Comparison of ENCODE assay signal across 17 cellular contexts in the genomic region with DNA sequence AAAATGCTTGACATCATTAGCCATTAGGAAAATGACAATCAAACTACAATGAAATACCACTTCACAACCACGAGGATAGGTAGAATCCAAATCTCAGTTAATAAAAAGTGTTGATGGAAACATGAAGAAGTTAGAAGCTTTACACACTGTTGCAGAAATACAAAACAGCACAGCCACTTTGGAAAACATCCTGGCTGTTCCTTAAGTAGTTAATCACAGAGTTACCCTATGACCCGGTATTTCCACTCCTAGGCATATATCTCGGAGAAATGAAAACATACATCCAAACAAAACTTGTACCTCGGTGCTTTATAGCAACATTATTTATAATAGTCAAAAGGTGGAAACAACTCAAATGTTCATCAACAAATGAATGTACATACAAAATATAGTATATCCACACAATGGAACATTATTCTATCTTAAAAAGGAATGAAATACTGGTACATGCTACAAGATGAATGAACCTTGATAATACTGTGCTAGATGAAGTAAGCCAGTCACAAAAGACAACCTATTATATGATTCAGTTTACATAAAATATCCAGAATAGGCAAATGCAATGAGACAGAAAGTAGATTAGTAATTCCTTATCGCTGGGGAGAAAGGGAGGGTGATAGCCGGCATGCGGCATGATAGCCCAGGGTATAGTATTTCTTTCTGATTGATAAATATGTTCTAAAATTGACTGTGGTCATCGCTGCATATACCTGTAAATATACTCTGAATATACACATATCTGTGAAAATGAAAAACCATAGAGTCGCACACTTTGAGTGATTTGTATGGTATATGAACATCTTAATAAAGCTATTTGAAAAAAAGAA. TPM values are rescaled to one million over a fixed set of nuclear protein-coding genes. Genes with fewer than 3 reads are reported as not detected.
A peak's percentile ranks its signal among the peaks of the same experiment; 100 is the strongest.
DNase-seq lines count a peak whose midpoint lies in the region; ATAC-seq lines count a peak whose summit lies in the region.
"Had no signal": no experiment of that assay in that cellular context is flagged by ENCODE, and none has a peak within 500 bp of the region (broad histone marks: within the 10 kb centered on the region; RNA-seq: fewer than 3 reads in every experiment).

No MANE protein-coding gene starts in this region.

- H3K9ac ChIP-seq in HUES64 (ENCODE audit: low read depth, low read length) = no peak overlapping the region

- peaks cover 9% of the 10 kb centered on the region; the same call in 1 of the 2 replicates for H3K36me3 ChIP-seq in HUES64 (ENCODE audit: insufficient read depth, low read length)
- H3K36me3 ChIP-seq: ascending aorta, sigmoid colon, vagina had no signal

- H3K4me3 ChIP-seq in HUES64 (ENCODE audit: low read length) = peak overlapping the region; percentile 80
- 0 out of 2 replicates have a peak overlapping the region, but pooled peaks have one; percentile 12 for H3K4me3 ChIP-seq in iPS-18c (ENCODE audit: insufficient read depth, low read depth, low read length)
- H3K4me3 ChIP-seq: ascending aorta, mucosa of descending colon, sigmoid colon, vagina had no signal

- peaks cover 13% of the 10 kb centered on the region for H3K9me3 ChIP-seq in HUES64 (ENCODE audit: insufficient read depth, low read depth, low read length)
- no peaks in the 10 kb centered on the region for H3K9me3 ChIP-seq in iPS-18c (ENCODE audit: control insufficient read depth, insufficient read depth, low read length)
- H3K9me3 ChIP-seq: ascending aorta, vagina had no signal

- peaks cover 14% of the 10 kb centered on the region for H3K4me1 ChIP-seq in HUES64 (ENCODE audit: insufficient read depth, low read length)
- H3K4me1 ChIP-seq: ascending aorta had no signal

- peaks cover 8% of the 10 kb centered on the region; the same call in 1 of the 2 replicates for H3K27me3 ChIP-seq in HUES64 (ENCODE audit: insufficient read depth, low read length)
- H3K27me3 ChIP-seq: ascending aorta, sigmoid colon, vagina had no signal

- no peak overlapping the region for H3K27ac ChIP-seq in HUES64 (ENCODE audit: low read depth, low read length)
- H3K27ac ChIP-seq: ascending aorta, sigmoid colon, vagina had no signal

- WGBS in HUES64 = 91% methylated on average over 6 of the region's 9 CpGs

- no peak for ATAC-seq in GM18517 (IDR thresholded peaks at IDR 0.05; ENCODE audit: unreplicated experiment)
- ATAC-seq: mucosa of descending colon had no signal

- DNase-seq in NCI-H345 treated with DMSO at 0.1 percent for 48 hours (lab: John Stamatoyannopoulos, UW; ENCODE audit: unreplicated experiment) (peak; percentile 20), NCI-H345 (lab: John Stamatoyannopoulos, UW) (no peak), SHP77 (lab: John Stamatoyannopoulos, UW) (peak; percentile 11 to 44), activated gamma-delta T cell treated with Interleukin-2 at 50 U/mL for 16 hours (no peak), SW480 (ENCODE audit: low spot score) (no peak)
- DNase-seq: activated CD4-positive, CD25-positive, alpha-beta regulatory T cell; activated gamma-delta T cell; hippocampal formation; mucosa of descending colon; NCI-H2081 treated with DMSO at 0.1 percent for 48 hours; sigmoid colon; stimulated activated CD4-positive, alpha-beta T cell treated with anti-CD3 and anti-CD28 coated beads, Interleukin-2, amount 100 ng/mL, for 24 hours had no signal

RNA-seq across cellular contexts. Expression of a gene that starts 1.9 kb away (rescaled TPM):
- 2.9 TPM for polyA plus RNA-seq in HUES64 (2013, experiment 1 of 2)
- 2.5 TPM for polyA plus RNA-seq in HUES64 (2013, experiment 2 of 2)

Comparison
In these comparisons a context has a peak if more than half of its experiments do, and no peak if none do; other contexts are left out.
1. DNase-seq: peak in NCI-H345 treated with DMSO at 0.1 percent for 48 hours (single experiment) and SHP77 (2 of 2); none in NCI-H345 (single experiment), activated gamma-delta T cell treated with Interleukin-2 at 50 U/mL for 16 hours (single experiment) and SW480 (single experiment).